30 cellular contexts compared by ENCODE assay signal in the genomic region with DNA sequence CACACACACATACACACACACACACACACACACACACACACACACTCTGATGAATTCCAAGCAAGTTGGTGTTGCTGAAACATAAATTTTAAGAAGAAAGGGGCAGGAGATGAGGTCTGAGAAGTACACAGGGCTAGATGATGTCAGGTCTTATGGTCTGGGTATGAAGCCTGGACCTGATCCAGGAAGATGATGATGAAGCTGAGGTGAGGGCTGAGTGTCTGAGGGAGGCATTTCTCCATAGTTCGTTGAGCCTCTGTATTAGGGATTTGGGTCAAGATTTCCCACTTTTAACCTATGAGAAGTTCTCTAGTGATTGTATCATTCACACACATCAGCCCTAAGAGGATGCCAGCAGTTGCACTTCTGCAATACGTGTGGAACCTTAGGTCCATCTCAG. TPM values are rescaled to one million over a fixed set of nuclear protein-coding genes. Genes with fewer than 3 reads are reported as not detected.
"Had no signal": no experiment of that assay in that cellular context is flagged by ENCODE, and none has a peak within 500 bp of the region (broad histone marks: within the 10 kb centered on the region; RNA-seq: fewer than 3 reads in every experiment).

No MANE protein-coding gene starts in this region.

- H3K27ac Mint-ChIP-seq: activated T-helper 17 cell treated with anti-CD3 and anti-CD28 coated beads, Interleukin-2, amount 50 U/mL, for 72 hours; brain; endodermal cell; memory B cell; stimulated activated effector memory CD8-positive, alpha-beta T cell treated with anti-CD3 and anti-CD28 coated beads, Interleukin-12 subunit alpha, Interleukin-12 subunit beta, amount 100 ng/mL, for 72 hours; type B pancreatic cell had no signal

- H3K4me1 Mint-ChIP-seq: activated T-helper 17 cell treated with anti-CD3 and anti-CD28 coated beads, Interleukin-2, amount 50 U/mL, for 72 hours; memory B cell; naive thymus-derived CD4-positive, alpha-beta T cell; stimulated activated effector memory CD8-positive, alpha-beta T cell treated with anti-CD3 and anti-CD28 coated beads, Interleukin-12 subunit alpha, Interleukin-12 subunit beta, amount 100 ng/mL, for 72 hours had no signal

- H3K27ac ChIP-seq: colonic mucosa, epithelial cell of prostate, ovary, right lobe of liver, testis had no signal

- H3K9me3 Mint-ChIP-seq: activated T-helper 17 cell treated with anti-CD3 and anti-CD28 coated beads, Interleukin-2, amount 50 U/mL, for 72 hours; brain; endodermal cell; memory B cell; naive thymus-derived CD4-positive, alpha-beta T cell; stimulated activated effector memory CD8-positive, alpha-beta T cell treated with anti-CD3 and anti-CD28 coated beads, Interleukin-12 subunit alpha, Interleukin-12 subunit beta, amount 100 ng/mL, for 72 hours; type B pancreatic cell had no signal

- H3K4me3 Mint-ChIP-seq: activated T-helper 17 cell treated with anti-CD3 and anti-CD28 coated beads, Interleukin-2, amount 50 U/mL, for 72 hours; brain; endodermal cell; memory B cell; naive thymus-derived CD4-positive, alpha-beta T cell; stimulated activated effector memory CD8-positive, alpha-beta T cell treated with anti-CD3 and anti-CD28 coated beads, Interleukin-12 subunit alpha, Interleukin-12 subunit beta, amount 100 ng/mL, for 72 hours; type B pancreatic cell had no signal

- H3K36me3 ChIP-seq: colonic mucosa, ovary, right lobe of liver had no signal

- H3K27me3 ChIP-seq: colonic mucosa, ovary, right lobe of liver, testis had no signal

- H3K4me1 ChIP-seq: colonic mucosa, right lobe of liver had no signal

- H3K9me3 ChIP-seq: colonic mucosa, ovary, right lobe of liver, testis had no signal

- H3K4me3 ChIP-seq: colonic mucosa, ovary, right lobe of liver, testis had no signal

- H3K36me3 Mint-ChIP-seq: memory B cell; naive thymus-derived CD4-positive, alpha-beta T cell; stimulated activated effector memory CD8-positive, alpha-beta T cell treated with anti-CD3 and anti-CD28 coated beads, Interleukin-12 subunit alpha, Interleukin-12 subunit beta, amount 100 ng/mL, for 72 hours had no signal

- H3K27me3 Mint-ChIP-seq: type B pancreatic cell had no signal

- DNase-seq: activated CD4-positive, alpha-beta T cell treated with anti-CD3 and anti-CD28 coated beads, Interleukin-2, amount 50 U/mL, for 4 hours; activated naive CD4-positive, alpha-beta T cell treated with Interleukin-2 at 50 U/mL for 16 hours; activated T-cell treated with anti-CD3 and anti-CD28 coated beads for 4 hours; anterior cingulate cortex; central memory CD4-positive, alpha-beta T cell; colonic mucosa; endodermal cell; foreskin melanocyte; head of caudate nucleus; left ventricle myocardium superior; naive thymus-derived CD4-positive, alpha-beta T cell; ovary; right lobe of liver; small intestine; stimulated activated CD4-positive, alpha-beta T cell treated with anti-CD3 and anti-CD28 coated beads, Interleukin-15, amount 100 ng/mL, for 24 hours; stimulated activated CD4-positive, alpha-beta T cell treated with anti-CD3 and anti-CD28 coated beads, Interleukin-4, amount 100 ng/mL, for 24 hours; SW 1271; T-helper 2 cell; testis had no signal

- ATAC-seq: activated T-helper 17 cell treated with anti-CD3 and anti-CD28 coated beads, Interleukin-2, amount 50 U/mL, for 72 hours; left ventricle myocardium superior; naive thymus-derived CD4-positive, alpha-beta T cell; stimulated activated effector memory CD8-positive, alpha-beta T cell treated with anti-CD3 and anti-CD28 coated beads, Interleukin-12 subunit alpha, Interleukin-12 subunit beta, amount 100 ng/mL, for 72 hours had no signal

RNA-seq across cellular contexts. Expression of gene KREMEN1, which starts 32.6 kb away (rescaled TPM):
- polyA plus RNA-seq: naive thymus-derived CD4-positive, alpha-beta T cell had no signal

RNA-seq across cellular contexts. Expression of gene C22orf31, which starts 43.8 kb away (rescaled TPM):
- total RNA-seq: activated CD8-positive, alpha-beta memory T cell treated with anti-CD3 and anti-CD28 coated beads for 36 hours; activated T-helper 17 cell treated with anti-CD3 and anti-CD28 coated beads, Interleukin-2, amount 50 U/mL, for 72 hours; endodermal cell; kidney epithelial cell; left ventricle myocardium superior; mononuclear cell; naive thymus-derived CD4-positive, alpha-beta T cell; pulmonary artery endothelial cell; right lobe of liver had no signal
- polyA plus RNA-seq: fibroblast of lung; naive thymus-derived CD4-positive, alpha-beta T cell; small intestine had no signal
